ENCODE assay signal across 8 cellular contexts in genomic region chr1:16006552-16007485, GRCh38.
DNase-seq lines count a peak whose midpoint lies in the region; ATAC-seq, FAIRE-seq and TF ChIP-seq lines count a peak whose summit lies in the region.

No MANE protein-coding gene starts in this region.

- ATAC-seq in HG02884 (IDR thresholded peaks at IDR 0.05; ENCODE audit: unreplicated experiment): no peak
- no peak for ATAC-seq in GM21360 (IDR thresholded peaks at IDR 0.05; ENCODE audit: unreplicated experiment)

- FAIRE-seq in RCC 7860 (lab: Jason Lieb, UNC): no peak

- DNase-seq in AG09309 (ENCODE audit: low read depth): no peak
- DNase-seq in GM12865 (ENCODE audit: low read depth): peak; percentile 57
- peak; percentile 11 for DNase-seq in RCC 7860 (ENCODE audit: low spot score)
- peak; percentile 34 for DNase-seq in fibroblast of mammary gland (ENCODE audit: low read depth)
- DNase-seq in stimulated activated naive CD4-positive, alpha-beta T cell treated with Interleukin-2 at 50 U/mL for 16 hours (lab: John Stamatoyannopoulos, UW): no peak
- no peak for DNase-seq in GM19240 (ENCODE audit: insufficient read length, low spot score)

- H3K4me3 ChIP-seq in AG09309 (ENCODE audit: control insufficient read depth, low read depth, low read length) (no peak overlapping the region), GM12865 (ENCODE audit: low read depth, low read length) (no peak overlapping the region), fibroblast of mammary gland (ENCODE audit: control insufficient read depth, low read depth, low read length) (no peak overlapping the region)

- peak; percentile 35 for TF ChIP-seq CTCF in AG09309 (IDR thresholded peaks at IDR 0.05; ENCODE audit: control insufficient read depth, insufficient read depth, low read depth, low read length, missing control alignments)
- TF ChIP-seq CTCF in GM12865 (IDR thresholded peaks at IDR 0.05; ENCODE audit: insufficient read depth, low read depth, low read length, missing control alignments): no peak
- peak; percentile 31 for TF ChIP-seq CTCF in fibroblast of mammary gland (conservative IDR thresholded peaks at IDR 0.05; ENCODE audit: control insufficient read depth, insufficient read depth, low read depth, low read length)

Comparison
In these comparisons a context has a peak if more than half of its experiments do, and no peak if none do; other contexts are left out.
1. DNase-seq: peak in GM12865 (single experiment), RCC 7860 (single experiment) and fibroblast of mammary gland (single experiment); none in AG09309 (single experiment), stimulated activated naive CD4-positive, alpha-beta T cell treated with Interleukin-2 at 50 U/mL for 16 hours (single experiment) and GM19240 (single experiment).